In the genomic region with DNA sequence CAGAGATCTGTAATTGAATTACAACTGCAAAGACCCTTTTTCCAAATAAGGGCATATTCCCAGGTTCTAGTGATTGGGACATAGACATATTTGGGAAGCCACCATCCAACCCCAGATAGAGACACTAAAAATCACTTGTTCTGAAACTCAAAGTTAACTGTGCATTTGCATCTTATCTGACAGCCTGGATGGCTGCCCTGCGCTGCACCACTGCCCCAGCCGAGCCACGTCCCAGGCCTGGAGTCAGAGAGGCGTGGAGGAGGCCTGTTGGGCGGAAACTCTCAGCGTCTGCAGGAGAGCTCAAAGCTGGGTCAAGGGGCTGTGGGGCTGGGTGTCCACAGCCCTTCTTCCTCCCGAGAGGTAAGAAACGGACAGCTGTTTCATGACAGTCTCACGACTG, we compare ENCODE assay signal across 15 cellular contexts.
DNase-seq lines count a peak whose midpoint lies in the region; ATAC-seq and TF ChIP-seq lines count a peak whose summit lies in the region.
"Had no signal": no experiment of that assay in that cellular context is flagged by ENCODE, and none has a peak within 500 bp of the region (broad histone marks: within the 10 kb centered on the region; RNA-seq: fewer than 3 reads in every experiment).

No MANE protein-coding gene starts in this region.

- no peaks in the 10 kb centered on the region for H3K9me2 ChIP-seq in GM23248 (ENCODE audit: insufficient read depth)

- TF ChIP-seq EP300 in upper lobe of left lung (IDR thresholded peaks at IDR 0.05) = no peak

- peaks cover 3% of the 10 kb centered on the region for H3K36me3 ChIP-seq in BE2C
- H3K36me3 ChIP-seq in BLaER1 treated with 17β-estradiol and CSF1 and Interleukin-3, amounts not matched to agents 10 nM and 100 nM = no peaks in the 10 kb centered on the region
- H3K36me3 ChIP-seq in upper lobe of left lung = no peaks in the 10 kb centered on the region
- H3K36me3 ChIP-seq in GM23248 (ENCODE audit: low read depth) = no peaks in the 10 kb centered on the region

- H3K27me3 ChIP-seq in BE2C = no peaks in the 10 kb centered on the region
- peaks cover 0 to 27% (median 12%) of the 10 kb centered on the region in 11 experiments; a peak in 15 of 22 replicates for H3K27me3 ChIP-seq in BLaER1 treated with 17β-estradiol and CSF1 and Interleukin-3, amounts not matched to agents 10 nM and 100 nM
- H3K27me3 ChIP-seq in upper lobe of left lung = no peaks in the 10 kb centered on the region
- no peaks in the 10 kb centered on the region for H3K27me3 ChIP-seq in GM23248 (replicated peaks; ENCODE audit: insufficient read depth)

- DNase-seq in BE2C (peak; percentile 85), NCI-H524 treated with DMSO at 0.1 percent for 48 hours (lab: John Stamatoyannopoulos, UW) (peak; percentile 46), left kidney (ENCODE audit: low read depth, low spot score) (peak; percentile 41), upper lobe of left lung (no peak), OCI-M2 (lab: John Stamatoyannopoulos, UW; ENCODE audit: unreplicated experiment) (no peak), GM23248 (no peak)
- DNase-seq: CD4-positive, alpha-beta memory T cell; DMS153; DMS79; GF-D8; HCEC 1CT had no signal

- H3K27ac ChIP-seq in BLaER1 treated with 17β-estradiol and CSF1 and Interleukin-3, amounts not matched to agents 10 nM and 100 nM = no peak overlapping the region
- no peak overlapping the region for H3K27ac ChIP-seq in upper lobe of left lung
- no peak overlapping the region for H3K27ac ChIP-seq in GM23248
- H3K27ac ChIP-seq: HL-60 had no signal

- H2AFZ ChIP-seq in GM23248 = no peak overlapping the region

- peaks cover 0 to 17% (median 0%) of the 10 kb centered on the region in 11 experiments; a peak in 4 of 22 replicates for H4K20me1 ChIP-seq in BLaER1 treated with 17β-estradiol and CSF1 and Interleukin-3, amounts not matched to agents 10 nM and 100 nM
- H4K20me1 ChIP-seq in GM23248 (ENCODE audit: insufficient read depth) = no peaks in the 10 kb centered on the region

- H3K9ac ChIP-seq in BLaER1 treated with 17β-estradiol and CSF1 and Interleukin-3, amounts not matched to agents 10 nM and 100 nM = no peak overlapping the region
- H3K9ac ChIP-seq in GM23248 = no peak overlapping the region

- H3K9me3 ChIP-seq in BE2C = no peaks in the 10 kb centered on the region
- peaks cover 0 to 13% (median 7%) of the 10 kb centered on the region in 11 experiments; a peak in 10 of 22 replicates for H3K9me3 ChIP-seq in BLaER1 treated with 17β-estradiol and CSF1 and Interleukin-3, amounts not matched to agents 10 nM and 100 nM (replicated peaks in 1 of 11)
- no peaks in the 10 kb centered on the region for H3K9me3 ChIP-seq in upper lobe of left lung
- no peaks in the 10 kb centered on the region for H3K9me3 ChIP-seq in GM23248 (ENCODE audit: low read depth)

- H3K4me3 ChIP-seq in BE2C (ENCODE audit: low read depth, low read length) (no peak overlapping the region), upper lobe of left lung (no peak overlapping the region), GM23248 (no peak overlapping the region)
- no peak overlapping the region for H3K4me3 ChIP-seq in BLaER1 treated with 17β-estradiol and CSF1 and Interleukin-3, amounts not matched to agents 10 nM and 100 nM
- H3K4me3 ChIP-seq: GM12878 had no signal

- H3K4me2 ChIP-seq in BLaER1 treated with 17β-estradiol and CSF1 and Interleukin-3, amounts not matched to agents 10 nM and 100 nM = peak overlapping the region in 9 of 11 experiments; percentile 15 to 98 (median 87); a peak in 17 of 22 replicates
- no peak overlapping the region for H3K4me2 ChIP-seq in GM23248 (ENCODE audit: unreplicated experiment)

- H3K79me2 ChIP-seq in GM23248 (ENCODE audit: insufficient read depth) = no peaks in the 10 kb centered on the region

- no peaks in the 10 kb centered on the region for H3F3A ChIP-seq in GM23248 (ENCODE audit: insufficient read depth)

- TF ChIP-seq CTCF in BE2C (IDR thresholded peaks at IDR 0.05; ENCODE audit: low read depth, low read length) = no peak
- TF ChIP-seq CTCF in upper lobe of left lung (IDR thresholded peaks at IDR 0.05) = no peak

- no peak for ATAC-seq in GM18511 (IDR thresholded peaks at IDR 0.05; ENCODE audit: unreplicated experiment)
- no peak for ATAC-seq in upper lobe of left lung (ENCODE audit: low FRiP score in 2 of 2)
- ATAC-seq: GM12878 had no signal

- WGBS in upper lobe of left lung, 2 donors = 76% methylated on average over 9 of the region's 9 CpGs; no CpG with 5 or more reads in 1 of the 2 donors
- WGBS in GM23248 (ENCODE audit: low coverage in 1 of 2, low lambda C conversion rate in 2 of 2, missing lambda C conversion rate in 2 of 2), 2 experiments = 43 to 45% methylated on average over 9 of the region's 9 CpGs

- no peak for TF ChIP-seq POLR2A in upper lobe of left lung (IDR thresholded peaks at IDR 0.05)

- H3K4me1 ChIP-seq in BE2C = peaks cover 48% of the 10 kb centered on the region
- peaks cover 8 to 53% (median 46%) of the 10 kb centered on the region in 10 experiments; a peak in 19 of 20 replicates for H3K4me1 ChIP-seq in BLaER1 treated with 17β-estradiol and CSF1 and Interleukin-3, amounts not matched to agents 10 nM and 100 nM
- no peaks in the 10 kb centered on the region for H3K4me1 ChIP-seq in upper lobe of left lung
- no peaks in the 10 kb centered on the region for H3K4me1 ChIP-seq in GM23248 (ENCODE audit: insufficient read depth)

- in situ Hi-C loops in GM23248 (cut with MboI) = no loop called here

Comparison
In these comparisons a context has a peak if more than half of its experiments do, and no peak if none do; other contexts are left out.
1. DNase-seq: peak in BE2C (single experiment), NCI-H524 treated with DMSO at 0.1 percent for 48 hours (single experiment) and left kidney (single experiment); none in upper lobe of left lung (0 of 2), OCI-M2 (single experiment) and GM23248 (single experiment).